ENCODE assay signal across 1 cellular context in genomic region chr20:59403261-59403961, GRCh38.
TF ChIP-seq lines count a peak whose summit lies in the region.

No MANE protein-coding gene starts in this region.

TF ChIP-seq in HepG2, 621 proteins besides CTCF, POLR2A, EP300 and RAD21 (continued from another document and continues in another):
- TF ChIP-seq, protein P1, sequence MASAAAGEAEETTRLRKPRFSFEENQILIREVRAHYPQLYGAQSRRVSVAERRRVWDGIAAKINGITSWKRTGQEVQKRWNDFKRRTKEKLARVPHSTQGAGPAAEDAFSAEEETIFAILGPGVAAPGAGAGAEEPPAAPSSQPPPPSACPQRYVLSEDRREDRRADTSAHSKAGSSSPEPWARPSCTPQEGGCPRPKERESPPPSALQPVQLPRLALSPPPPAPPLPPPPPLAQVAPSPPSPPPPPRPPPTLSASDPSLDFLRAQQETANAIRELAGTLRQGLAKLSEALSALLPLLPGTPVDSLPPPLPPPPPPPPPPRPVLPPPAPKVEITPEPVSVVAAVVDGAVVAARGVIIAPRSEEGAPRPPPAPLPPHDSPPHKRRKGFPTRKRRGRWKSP (CRISPR knock-in tag; IDR thresholded peaks at IDR 0.05), result no peak; the same call in 1 of the 2 replicates
- TF ChIP-seq KMT2A (CRISPR knock-in tag; IDR thresholded peaks at IDR 0.05), result 0 out of 2 replicates have a peak, but pooled peaks have one; percentile 35
- TF ChIP-seq HNF4G (IDR thresholded peaks at IDR 0.05; ENCODE audit: borderline replicate concordance, low read depth, low read length), result no peak
- TF ChIP-seq HNF4G (CRISPR knock-in tag; IDR thresholded peaks at IDR 0.05; ENCODE audit: borderline replicate concordance, low read depth), result no peak
- 0 out of 2 replicates have a peak, but pooled peaks have one; percentile 43 for TF ChIP-seq BORCS8-MEF2B (CRISPR knock-in tag; IDR thresholded peaks at IDR 0.05)
- TF ChIP-seq ZNF83 (CRISPR knock-in tag; IDR thresholded peaks at IDR 0.05; ENCODE audit: borderline replicate concordance), result no peak
- TF ChIP-seq, protein P2, sequence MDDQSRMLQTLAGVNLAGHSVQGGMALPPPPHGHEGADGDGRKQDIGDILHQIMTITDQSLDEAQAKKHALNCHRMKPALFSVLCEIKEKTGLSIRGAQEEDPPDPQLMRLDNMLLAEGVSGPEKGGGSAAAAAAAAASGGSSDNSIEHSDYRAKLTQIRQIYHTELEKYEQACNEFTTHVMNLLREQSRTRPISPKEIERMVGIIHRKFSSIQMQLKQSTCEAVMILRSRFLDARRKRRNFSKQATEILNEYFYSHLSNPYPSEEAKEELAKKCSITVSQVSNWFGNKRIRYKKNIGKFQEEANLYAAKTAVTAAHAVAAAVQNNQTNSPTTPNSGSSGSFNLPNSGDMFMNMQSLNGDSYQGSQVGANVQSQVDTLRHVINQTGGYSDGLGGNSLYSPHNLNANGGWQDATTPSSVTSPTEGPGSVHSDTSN (CRISPR knock-in tag; IDR thresholded peaks at IDR 0.05; ENCODE audit: borderline replicate concordance), result no peak
- TF ChIP-seq ZNF546 (CRISPR knock-in tag; conservative IDR thresholded peaks at IDR 0.05), result no peak
- TF ChIP-seq NFIB (CRISPR knock-in tag; IDR thresholded peaks at IDR 0.05; ENCODE audit: borderline replicate concordance), result no peak
- TF ChIP-seq ZNF761 (CRISPR knock-in tag; conservative IDR thresholded peaks at IDR 0.05), result no peak
- TF ChIP-seq ZFP91 (CRISPR knock-in tag; IDR thresholded peaks at IDR 0.05; ENCODE audit: borderline replicate concordance), result peak; percentile 68; the same call in 1 of the 2 replicates
- 0 out of 2 replicates have a peak, but pooled peaks have one; percentile 77 for TF ChIP-seq ZBTB42 (CRISPR knock-in tag; IDR thresholded peaks at IDR 0.05)
- TF ChIP-seq, protein P3, sequence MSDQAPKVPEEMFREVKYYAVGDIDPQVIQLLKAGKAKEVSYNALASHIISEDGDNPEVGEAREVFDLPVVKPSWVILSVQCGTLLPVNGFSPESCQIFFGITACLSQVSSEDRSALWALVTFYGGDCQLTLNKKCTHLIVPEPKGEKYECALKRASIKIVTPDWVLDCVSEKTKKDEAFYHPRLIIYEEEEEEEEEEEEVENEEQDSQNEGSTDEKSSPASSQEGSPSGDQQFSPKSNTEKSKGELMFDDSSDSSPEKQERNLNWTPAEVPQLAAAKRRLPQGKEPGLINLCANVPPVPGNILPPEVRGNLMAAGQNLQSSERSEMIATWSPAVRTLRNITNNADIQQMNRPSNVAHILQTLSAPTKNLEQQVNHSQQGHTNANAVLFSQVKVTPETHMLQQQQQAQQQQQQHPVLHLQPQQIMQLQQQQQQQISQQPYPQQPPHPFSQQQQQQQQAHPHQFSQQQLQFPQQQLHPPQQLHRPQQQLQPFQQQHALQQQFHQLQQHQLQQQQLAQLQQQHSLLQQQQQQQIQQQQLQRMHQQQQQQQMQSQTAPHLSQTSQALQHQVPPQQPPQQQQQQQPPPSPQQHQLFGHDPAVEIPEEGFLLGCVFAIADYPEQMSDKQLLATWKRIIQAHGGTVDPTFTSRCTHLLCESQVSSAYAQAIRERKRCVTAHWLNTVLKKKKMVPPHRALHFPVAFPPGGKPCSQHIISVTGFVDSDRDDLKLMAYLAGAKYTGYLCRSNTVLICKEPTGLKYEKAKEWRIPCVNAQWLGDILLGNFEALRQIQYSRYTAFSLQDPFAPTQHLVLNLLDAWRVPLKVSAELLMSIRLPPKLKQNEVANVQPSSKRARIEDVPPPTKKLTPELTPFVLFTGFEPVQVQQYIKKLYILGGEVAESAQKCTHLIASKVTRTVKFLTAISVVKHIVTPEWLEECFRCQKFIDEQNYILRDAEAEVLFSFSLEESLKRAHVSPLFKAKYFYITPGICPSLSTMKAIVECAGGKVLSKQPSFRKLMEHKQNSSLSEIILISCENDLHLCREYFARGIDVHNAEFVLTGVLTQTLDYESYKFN (CRISPR knock-in tag; conservative IDR thresholded peaks at IDR 0.05), result no peak
- TF ChIP-seq, protein P4, sequence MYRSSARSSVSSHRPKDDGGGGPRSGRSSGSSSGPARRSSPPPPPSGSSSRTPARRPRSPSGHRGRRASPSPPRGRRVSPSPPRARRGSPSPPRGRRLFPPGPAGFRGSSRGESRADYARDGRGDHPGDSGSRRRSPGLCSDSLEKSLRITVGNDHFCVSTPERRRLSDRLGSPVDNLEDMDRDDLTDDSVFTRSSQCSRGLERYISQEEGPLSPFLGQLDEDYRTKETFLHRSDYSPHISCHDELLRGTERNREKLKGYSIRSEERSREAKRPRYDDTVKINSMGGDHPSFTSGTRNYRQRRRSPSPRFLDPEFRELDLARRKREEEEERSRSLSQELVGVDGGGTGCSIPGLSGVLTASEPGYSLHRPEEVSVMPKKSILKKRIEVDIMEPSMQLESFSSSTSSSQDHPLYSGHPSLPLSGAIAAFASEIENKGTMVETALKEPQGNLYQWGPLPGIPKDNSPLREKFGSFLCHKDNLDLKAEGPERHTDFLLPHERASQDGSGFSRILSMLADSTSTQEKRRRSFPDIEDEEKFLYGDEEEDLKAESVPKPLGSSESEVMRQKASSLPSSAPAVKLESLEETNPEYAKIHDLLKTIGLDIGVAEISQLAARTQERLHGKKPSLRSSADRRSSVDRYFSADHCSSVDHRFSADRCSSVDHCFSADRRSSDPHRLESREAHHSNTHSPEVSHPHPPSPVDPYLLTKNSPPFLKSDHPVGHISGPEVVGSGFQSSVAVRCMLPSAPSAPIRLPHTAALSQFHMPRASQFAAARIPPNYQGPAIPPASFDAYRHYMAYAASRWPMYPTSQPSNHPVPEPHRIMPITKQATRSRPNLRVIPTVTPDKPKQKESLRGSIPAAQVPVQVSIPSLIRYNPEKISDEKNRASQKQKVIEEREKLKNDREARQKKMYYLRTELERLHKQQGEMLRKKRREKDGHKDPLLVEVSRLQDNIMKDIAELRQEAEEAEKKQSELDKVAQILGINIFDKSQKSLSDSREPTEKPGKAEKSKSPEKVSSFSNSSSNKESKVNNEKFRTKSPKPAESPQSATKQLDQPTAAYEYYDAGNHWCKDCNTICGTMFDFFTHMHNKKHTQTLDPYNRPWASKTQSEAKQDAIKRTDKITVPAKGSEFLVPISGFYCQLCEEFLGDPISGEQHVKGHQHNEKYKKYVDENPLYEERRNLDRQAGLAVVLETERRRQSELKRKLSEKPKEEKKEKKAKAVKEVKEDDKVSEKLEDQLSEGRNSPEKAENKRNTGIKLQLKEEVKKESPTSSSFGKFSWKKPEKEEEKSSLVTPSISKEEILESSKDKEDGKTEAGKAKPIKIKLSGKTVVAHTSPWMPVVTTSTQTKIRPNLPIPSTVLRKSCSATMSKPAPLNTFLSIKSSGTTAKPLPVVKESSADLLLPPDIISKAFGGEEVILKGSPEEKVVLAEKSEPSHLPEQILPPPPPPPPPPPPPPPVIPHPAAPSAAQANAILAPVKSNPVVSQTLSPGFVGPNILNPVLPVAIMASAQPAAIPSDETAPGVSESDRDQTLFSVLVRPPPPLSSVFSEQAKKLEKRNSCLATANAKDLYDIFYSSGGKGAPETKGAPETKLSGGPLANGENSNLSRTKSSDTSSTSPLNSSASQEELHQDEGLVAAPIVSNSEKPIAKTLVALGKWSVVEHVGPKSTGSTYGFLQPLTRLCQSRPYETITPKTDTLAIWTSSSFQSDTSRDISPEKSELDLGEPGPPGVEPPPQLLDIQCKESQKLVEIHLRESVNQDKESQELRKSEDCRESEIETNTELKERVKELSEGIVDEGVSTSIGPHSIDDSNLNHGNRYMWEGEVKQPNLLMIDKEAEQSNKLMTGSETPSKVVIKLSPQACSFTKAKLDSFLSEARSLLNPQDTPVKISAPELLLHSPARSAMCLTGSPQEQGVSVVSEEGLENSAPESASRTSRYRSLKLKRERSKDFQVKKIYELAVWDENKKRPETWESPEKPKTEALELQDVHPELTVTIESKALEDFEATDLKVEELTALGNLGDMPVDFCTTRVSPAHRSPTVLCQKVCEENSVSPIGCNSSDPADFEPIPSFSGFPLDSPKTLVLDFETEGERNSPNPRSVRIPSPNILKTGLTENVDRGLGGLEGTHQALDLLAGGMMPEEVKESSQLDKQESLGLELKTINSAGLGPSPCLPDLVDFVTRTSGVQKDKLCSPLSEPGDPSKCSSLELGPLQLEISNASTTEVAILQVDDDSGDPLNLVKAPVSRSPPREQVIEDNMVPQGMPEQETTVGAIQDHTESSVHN (CRISPR knock-in tag; IDR thresholded peaks at IDR 0.05), result peak; percentile 83; the same call in 1 of the 2 replicates
- 0 out of 2 replicates have a peak, but pooled peaks have one; percentile 25 for TF ChIP-seq ZSCAN5A (CRISPR knock-in tag; IDR thresholded peaks at IDR 0.05; ENCODE audit: borderline replicate concordance)
- no peak for TF ChIP-seq ZNF382 (CRISPR knock-in tag; IDR thresholded peaks at IDR 0.05; ENCODE audit: borderline replicate concordance)
- TF ChIP-seq ZSCAN31 (CRISPR knock-in tag; IDR thresholded peaks at IDR 0.05; ENCODE audit: low read depth), result no peak
- no peak for TF ChIP-seq ZEB1 (IDR thresholded peaks at IDR 0.05; ENCODE audit: insufficient replicate concordance, low read depth)
- TF ChIP-seq SMAD9 (CRISPR knock-in tag; IDR thresholded peaks at IDR 0.05), result no peak
- no peak for TF ChIP-seq ZNF143 (CRISPR knock-in tag; IDR thresholded peaks at IDR 0.05)
- TF ChIP-seq ZNF703 (CRISPR knock-in tag; IDR thresholded peaks at IDR 0.05; ENCODE audit: borderline replicate concordance), result no peak
- no peak for TF ChIP-seq ETV5 (CRISPR knock-in tag; IDR thresholded peaks at IDR 0.05; ENCODE audit: borderline replicate concordance)
- no peak for TF ChIP-seq ZFP90 (CRISPR knock-in tag; IDR thresholded peaks at IDR 0.05; ENCODE audit: borderline replicate concordance)
- TF ChIP-seq MTA1 (CRISPR knock-in tag; IDR thresholded peaks at IDR 0.05; ENCODE audit: borderline replicate concordance), result peak; percentile 56; the same call in 1 of the 2 replicates
- TF ChIP-seq ZBTB4 (CRISPR knock-in tag; IDR thresholded peaks at IDR 0.05; ENCODE audit: borderline replicate concordance), result no peak
- no peak for TF ChIP-seq NR2F6 (IDR thresholded peaks at IDR 0.05)
- no peak for TF ChIP-seq NR2F6 (CRISPR knock-in tag; IDR thresholded peaks at IDR 0.05)
- no peak for TF ChIP-seq HNRNPL (IDR thresholded peaks at IDR 0.05; ENCODE audit: low read depth, low read length)
- no peak for TF ChIP-seq ETS1 (CRISPR knock-in tag; IDR thresholded peaks at IDR 0.05)
- no peak for TF ChIP-seq MED8 (CRISPR knock-in tag; IDR thresholded peaks at IDR 0.05; ENCODE audit: insufficient replicate concordance)
- no peak for TF ChIP-seq SOX6 (IDR thresholded peaks at IDR 0.05)
- TF ChIP-seq SOX6 (CRISPR knock-in tag; IDR thresholded peaks at IDR 0.05), result no peak
